19 cellular contexts compared by ENCODE assay signal in the genomic region with DNA sequence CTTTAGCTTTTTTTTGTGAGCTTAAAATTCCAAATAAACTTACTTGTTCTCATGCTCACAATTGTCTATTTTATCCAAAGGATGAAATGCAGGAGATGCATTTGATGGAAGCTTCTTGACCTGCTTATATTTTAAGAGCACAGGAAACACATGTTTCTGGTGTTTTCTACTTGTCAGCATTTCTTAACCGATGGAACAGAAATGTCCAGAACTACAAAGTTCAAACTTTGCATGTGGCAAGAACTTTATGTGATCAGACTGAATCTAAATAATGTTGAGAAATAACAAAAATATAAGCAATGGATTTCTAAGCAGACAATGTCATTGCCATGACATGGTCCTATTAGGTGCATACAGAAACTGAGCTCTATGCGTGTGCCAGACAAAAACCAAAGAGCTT. TPM values are rescaled to one million over a fixed set of nuclear protein-coding genes. Genes with fewer than 3 reads are reported as not detected.
A peak's percentile ranks its signal among the peaks of the same experiment; 100 is the strongest.
DNase-seq lines count a peak whose midpoint lies in the region; ATAC-seq and TF ChIP-seq lines count a peak whose summit lies in the region.
"Had no signal": no experiment of that assay in that cellular context is flagged by ENCODE, and none has a peak within 500 bp of the region (broad histone marks: within the 10 kb centered on the region; RNA-seq: fewer than 3 reads in every experiment).

No MANE protein-coding gene starts in this region.

- no peaks in the 10 kb centered on the region for H3K9me3 Mint-ChIP-seq in activated naive CD4-positive, alpha-beta T cell treated with anti-CD3 and anti-CD28 coated beads, Interleukin-2, amount 50 U/mL, for 24 hours
- no peaks in the 10 kb centered on the region for H3K9me3 Mint-ChIP-seq in activated naive CD4-positive, alpha-beta T cell treated with anti-CD3 and anti-CD28 coated beads, Interleukin-2, amount 50 U/mL, for 72 hours
- H3K9me3 Mint-ChIP-seq in activated CD4-positive, alpha-beta memory T cell treated with anti-CD3 and anti-CD28 coated beads, Interleukin-2, amount 10 ng/mL, durations not matched to agents 7 days and 5 days, result peaks cover under 1% of the 10 kb centered on the region
- no peaks in the 10 kb centered on the region for H3K9me3 Mint-ChIP-seq in stimulated activated effector memory CD8-positive, alpha-beta T cell treated with anti-CD3 and anti-CD28 coated beads, Interleukin-12 subunit alpha, Interleukin-12 subunit beta, amount 100 ng/mL, for 72 hours

- no peaks in the 10 kb centered on the region for H3K27me3 Mint-ChIP-seq in activated naive CD4-positive, alpha-beta T cell treated with anti-CD3 and anti-CD28 coated beads, Interleukin-2, amount 50 U/mL, for 24 hours
- no peaks in the 10 kb centered on the region for H3K27me3 Mint-ChIP-seq in activated CD4-positive, alpha-beta memory T cell treated with anti-CD3 and anti-CD28 coated beads, Interleukin-2, amount 10 ng/mL, durations not matched to agents 7 days and 5 days

- no peak overlapping the region for H2BK120ac ChIP-seq in IMR-90 (ENCODE audit: low read depth, low read length)

- no peak for ATAC-seq in activated naive CD4-positive, alpha-beta T cell treated with anti-CD3 and anti-CD28 coated beads, Interleukin-2, amount 50 U/mL, for 72 hours
- ATAC-seq in IMR-90 (ENCODE audit: low read depth) (no peak), HG02870 (IDR thresholded peaks at IDR 0.05; ENCODE audit: unreplicated experiment) (no peak)
- no peak for ATAC-seq in stimulated activated effector memory CD8-positive, alpha-beta T cell treated with anti-CD3 and anti-CD28 coated beads, Interleukin-12 subunit alpha, Interleukin-12 subunit beta, amount 100 ng/mL, for 72 hours

- no peaks in the 10 kb centered on the region for H3K36me3 Mint-ChIP-seq in activated naive CD4-positive, alpha-beta T cell treated with anti-CD3 and anti-CD28 coated beads, Interleukin-2, amount 50 U/mL, for 24 hours
- H3K36me3 Mint-ChIP-seq in activated naive CD4-positive, alpha-beta T cell treated with anti-CD3 and anti-CD28 coated beads, Interleukin-2, amount 50 U/mL, for 72 hours, result peaks cover 0 to 8% of the 10 kb centered on the region in 2 donors
- H3K36me3 Mint-ChIP-seq in activated CD4-positive, alpha-beta memory T cell treated with anti-CD3 and anti-CD28 coated beads, Interleukin-2, amount 10 ng/mL, durations not matched to agents 7 days and 5 days (ENCODE audit: low read depth), result peaks cover 9% of the 10 kb centered on the region
- H3K36me3 Mint-ChIP-seq in stimulated activated effector memory CD8-positive, alpha-beta T cell treated with anti-CD3 and anti-CD28 coated beads, Interleukin-12 subunit alpha, Interleukin-12 subunit beta, amount 100 ng/mL, for 72 hours, result peaks cover 5% of the 10 kb centered on the region

- no peak for DNase-seq in activated naive CD4-positive, alpha-beta T cell treated with anti-CD3 and anti-CD28 coated beads, Interleukin-2, amount 50 U/mL, for 72 hours (ENCODE audit: low spot score in 2 of 2)
- DNase-seq in IMR-90 (no peak), HuH-7 (ENCODE audit: low spot score) (no peak), ACHN (no peak)
- DNase-seq in activated CD4-positive, alpha-beta memory T cell treated with anti-CD3 and anti-CD28 coated beads, Interleukin-2, amount 10 ng/mL, durations not matched to agents 7 days and 5 days, result no peak
- DNase-seq in stimulated activated effector memory CD8-positive, alpha-beta T cell treated with anti-CD3 and anti-CD28 coated beads, Interleukin-12 subunit alpha, Interleukin-12 subunit beta, amount 100 ng/mL, for 72 hours (ENCODE audit: low spot score in 2 of 2), result no peak
- DNase-seq: DMS153, GDM1, H7, KBM-7, NCI-H187, NCI-H226, NCI-H524, PC-9, SJCRH30 had no signal

- in situ Hi-C loops in IMR-90 (cut with MboI; ENCODE audit: low sequenced_read_pairs) (no loop called here), ACHN (cut with HindIII; ENCODE audit: low pct_ligation_motif_present, low pct_unique_long_range_greater_than_20kb, low sequenced_read_pairs) (no loop called here)

- H3K4me2 ChIP-seq in IMR-90 (ENCODE audit: low read depth, low read length), result no peak overlapping the region
- H3K4me2 ChIP-seq: PC-9 had no signal

- no peak for TF ChIP-seq RAD21 in IMR-90 (IDR thresholded peaks at IDR 0.05; ENCODE audit: low read length)

- no peaks in the 10 kb centered on the region for H3K79me1 ChIP-seq in IMR-90 (ENCODE audit: low read depth in 1 of 2, low read length in 2 of 2)

- H3K14ac ChIP-seq in IMR-90 (replicated peaks; ENCODE audit: low read depth, low read length), result no peak overlapping the region

- CTCF ChIA-PET in IMR-90 (lab: Yijun Ruan, JAX), result interaction anchor here (0.7 to 1.2 kb wide), 3 partner anchors 48 to 1052 kb away, joined by 3 read pairs; no protein-coding TSS in a partner anchor
- CTCF ChIA-PET in activated CD4-positive, alpha-beta memory T cell treated with anti-CD3 and anti-CD28 coated beads, Interleukin-2, amount 10 ng/mL, durations not matched to agents 7 days and 5 days (lab: Charles Lee), result interaction anchor here (0.6 to 2.0 kb wide), 14 partner anchors 11 to 85 kb away, joined by 3 to 24 read pairs (median 4); a partner anchor contains a TSS

- H3K56ac ChIP-seq in IMR-90 (ENCODE audit: extremely low read depth, insufficient read depth, low read length), result no peak overlapping the region

- peak overlapping the region; percentile 46 for H3K27ac Mint-ChIP-seq in activated naive CD4-positive, alpha-beta T cell treated with anti-CD3 and anti-CD28 coated beads, Interleukin-2, amount 50 U/mL, for 24 hours
- peak overlapping the region in 1 of 2 donors; percentile 63 for H3K27ac Mint-ChIP-seq in activated naive CD4-positive, alpha-beta T cell treated with anti-CD3 and anti-CD28 coated beads, Interleukin-2, amount 50 U/mL, for 72 hours
- H3K27ac Mint-ChIP-seq in activated CD4-positive, alpha-beta memory T cell treated with anti-CD3 and anti-CD28 coated beads, Interleukin-2, amount 10 ng/mL, durations not matched to agents 7 days and 5 days, result peak overlapping the region; percentile 94
- H3K27ac Mint-ChIP-seq in stimulated activated effector memory CD8-positive, alpha-beta T cell treated with anti-CD3 and anti-CD28 coated beads, Interleukin-12 subunit alpha, Interleukin-12 subunit beta, amount 100 ng/mL, for 72 hours, result peak overlapping the region; percentile 49

- no peak overlapping the region for H2BK5ac ChIP-seq in IMR-90 (ENCODE audit: low read depth, low read length, poor library complexity, severe bottlenecking)

- no peak overlapping the region for H2AFZ ChIP-seq in IMR-90 (replicated peaks; ENCODE audit: low read length, poor library complexity)
- H2AFZ ChIP-seq: PC-9 had no signal

- no peak overlapping the region for H3K18ac ChIP-seq in IMR-90 (ENCODE audit: low read depth, low read length)

- H3K4me3 ChIP-seq in IMR-90 (ENCODE audit: insufficient read depth, low read depth, low read length), result no peak overlapping the region
- H3K4me3 ChIP-seq: PC-9, SJCRH30 had no signal

- no peaks in the 10 kb centered on the region for H3K9me1 ChIP-seq in IMR-90 (ENCODE audit: insufficient read depth, low read length)

- H2BK20ac ChIP-seq in IMR-90 (ENCODE audit: low read depth, low read length), result no peak overlapping the region

- H3K4ac ChIP-seq in IMR-90 (ENCODE audit: low read depth, low read length), result no peak overlapping the region

- peaks cover 18% of the 10 kb centered on the region for H3K27me3 ChIP-seq in IMR-90 (ENCODE audit: control insufficient read depth, insufficient read depth, low read length)
- H3K27me3 ChIP-seq: SJCRH30 had no signal

- no peak overlapping the region for H3K9ac ChIP-seq in IMR-90 (ENCODE audit: low read depth, low read length)

- TF ChIP-seq POLR2A in IMR-90 (IDR thresholded peaks at IDR 0.05; ENCODE audit: low read depth, low read length), result no peak

- H3K4me1 Mint-ChIP-seq in activated naive CD4-positive, alpha-beta T cell treated with anti-CD3 and anti-CD28 coated beads, Interleukin-2, amount 50 U/mL, for 24 hours, result peaks cover 83% of the 10 kb centered on the region
- H3K4me1 Mint-ChIP-seq in activated CD4-positive, alpha-beta memory T cell treated with anti-CD3 and anti-CD28 coated beads, Interleukin-2, amount 10 ng/mL, durations not matched to agents 7 days and 5 days, result peaks cover 79% of the 10 kb centered on the region
- H3K4me1 Mint-ChIP-seq in stimulated activated effector memory CD8-positive, alpha-beta T cell treated with anti-CD3 and anti-CD28 coated beads, Interleukin-12 subunit alpha, Interleukin-12 subunit beta, amount 100 ng/mL, for 72 hours, result peaks cover 67% of the 10 kb centered on the region

- BruUV-seq in IMR-90 (replicated peaks; lab: Mats Ljungman, UMichigan), result no TSS peak

- no CpG with 5 or more reads among the region's 2 CpGs for WGBS in IMR-90 (ENCODE audit: extremely low coverage in 2 of 2, insufficient read length in 1 of 2), 2 experiments

- no peak overlapping the region for H3K4me3 Mint-ChIP-seq in activated naive CD4-positive, alpha-beta T cell treated with anti-CD3 and anti-CD28 coated beads, Interleukin-2, amount 50 U/mL, for 24 hours
- H3K4me3 Mint-ChIP-seq in activated CD4-positive, alpha-beta memory T cell treated with anti-CD3 and anti-CD28 coated beads, Interleukin-2, amount 10 ng/mL, durations not matched to agents 7 days and 5 days, result no peak overlapping the region
- peak overlapping the region; percentile 45 for H3K4me3 Mint-ChIP-seq in stimulated activated effector memory CD8-positive, alpha-beta T cell treated with anti-CD3 and anti-CD28 coated beads, Interleukin-12 subunit alpha, Interleukin-12 subunit beta, amount 100 ng/mL, for 72 hours

- no peak overlapping the region for H2AK5ac ChIP-seq in IMR-90 (ENCODE audit: low read depth, low read length)

- intact Hi-C loops in IMR-90 (cut with micrococcal nuclease), result no loop called here

- no peak for TF ChIP-seq CTCF in IMR-90 (conservative IDR thresholded peaks at IDR 0.05; ENCODE audit: low read depth, low read length)

- H3K4me1 ChIP-seq in IMR-90 (ENCODE audit: control insufficient read depth, insufficient read depth, low read length), result no peaks in the 10 kb centered on the region
- H3K4me1 ChIP-seq: SJCRH30 had no signal

- H3K27ac ChIP-seq in IMR-90 (ENCODE audit: insufficient read depth, low read length), result no peak overlapping the region
- H3K27ac ChIP-seq: C4-2B, PC-9, SJCRH30 had no signal

- no peaks in the 10 kb centered on the region for H3K36me3 ChIP-seq in IMR-90 (ENCODE audit: control insufficient read depth, insufficient read depth, low read length)
- H3K36me3 ChIP-seq: SJCRH30 had no signal

- POLR2A ChIA-PET in IMR-90 (lab: Charles Lee; ENCODE audit: unreplicated experiment), result no interaction called here
- POLR2A ChIA-PET in activated CD4-positive, alpha-beta memory T cell treated with anti-CD3 and anti-CD28 coated beads, Interleukin-2, amount 10 ng/mL, durations not matched to agents 7 days and 5 days (lab: Charles Lee), result interaction anchor here (0.8 to 8.8 kb wide), 15 partner anchors 14 to 151 kb away, joined by 3 to 298 read pairs (median 5); a partner anchor contains a TSS

- H4K8ac ChIP-seq in IMR-90 (ENCODE audit: low read depth in 2 of 2, low read length in 2 of 2), result no peak overlapping the region

- no peak overlapping the region for H4K5ac ChIP-seq in IMR-90 (ENCODE audit: low read depth, low read length)

- no peak overlapping the region for H2BK15ac ChIP-seq in IMR-90 (ENCODE audit: low read depth, low read length)

- no peaks in the 10 kb centered on the region for H4K20me1 ChIP-seq in IMR-90 (ENCODE audit: insufficient read depth, low read length)

- no peaks in the 10 kb centered on the region for H3K9me3 ChIP-seq in IMR-90 (ENCODE audit: control insufficient read depth, insufficient read depth, low read length)
- H3K9me3 ChIP-seq: SJCRH30 had no signal

- no peak overlapping the region for H3K23ac ChIP-seq in IMR-90 (ENCODE audit: low read depth, low read length)

- no peak overlapping the region for H2AK9ac ChIP-seq in IMR-90 (replicated peaks; ENCODE audit: low read depth, low read length, poor library complexity)

- dilution Hi-C loops in IMR-90 (cut with HindIII; ENCODE audit: low sequenced_read_pairs, unreplicated experiment), result no loop called here

- no peak overlapping the region for H4K91ac ChIP-seq in IMR-90 (ENCODE audit: insufficient read depth, low read depth, low read length)

RNA-seq across cellular contexts. Expression of a gene that starts 9.9 kb away (rescaled TPM):
- 10 to 100 TPM; 55.0 to 61.7 TPM for total RNA-seq in activated naive CD4-positive, alpha-beta T cell treated with anti-CD3 and anti-CD28 coated beads, Interleukin-2, amount 50 U/mL, for 72 hours
- total RNA-seq in IMR-90 (2012; rRNA removed), result not detected in 2 replicates
- not detected in 2 replicates for polyA plus RNA-seq in IMR-90 (2012; rRNA removed)
- polyA plus RNA-seq in IMR-90 (2012; cell fraction: cytosol; rRNA removed), result not detected in 2 replicates
- 0.17 TPM in 1 of 2 replicates, not detected in the other for polyA plus RNA-seq in IMR-90 (2012; cell fraction: nucleus; rRNA removed; ENCODE audit: low replicate concordance)
- 100 to 1,000 TPM in 1 of 2 experiments, 10 to 100 TPM in 1; 98.1 to 101 TPM for total RNA-seq in activated CD4-positive, alpha-beta memory T cell treated with anti-CD3 and anti-CD28 coated beads, Interleukin-2, amount 10 ng/mL, durations not matched to agents 7 days and 5 days
- total RNA-seq: Daoy, H7, PC-9, SJCRH30 had no signal

Comparison
In these comparisons a context has a peak if more than half of its experiments do, and no peak if none do; other contexts are left out.
1. RNA of a gene that starts 9.9 kb away (total RNA-seq): 98.1 to 101 TPM in activated CD4-positive, alpha-beta memory T cell treated with anti-CD3 and anti-CD28 coated beads, Interleukin-2, amount 10 ng/mL, durations not matched to agents 7 days and 5 days and 55.0 to 61.7 TPM in activated naive CD4-positive, alpha-beta T cell treated with anti-CD3 and anti-CD28 coated beads, Interleukin-2, amount 50 U/mL, for 72 hours; not detected in IMR-90; every median in the first group is over 10 times any median in the second.